14 cellular contexts compared by ENCODE assay signal in genomic region chr15:92616621-92617179, GRCh38. TPM values are rescaled to one million over a fixed set of nuclear protein-coding genes. Genes with fewer than 3 reads are reported as not detected.
DNase-seq lines count a peak whose midpoint lies in the region; ATAC-seq and TF ChIP-seq lines count a peak whose summit lies in the region.
"Had no signal": no experiment of that assay in that cellular context is flagged by ENCODE, and none has a peak within 500 bp of the region (broad histone marks: within the 10 kb centered on the region; RNA-seq: fewer than 3 reads in every experiment).

No MANE protein-coding gene starts in this region.

- no peak overlapping the region for H3K4me3 Mint-ChIP-seq in natural killer cell
- H3K4me3 Mint-ChIP-seq: naive B cell, T-cell had no signal

- no peak overlapping the region for H2AFZ ChIP-seq in neuronal stem cell (ENCODE audit: low read length)

- CTCF ChIA-PET in A673 (lab: Charles Lee) = no interaction called here

- no peak overlapping the region for H3K4me3 ChIP-seq in left ventricle myocardium inferior
- H3K4me3 ChIP-seq in fibroblast of mammary gland (ENCODE audit: control insufficient read depth, low read depth, low read length) = no peak overlapping the region
- H3K4me3 ChIP-seq in neuronal stem cell (ENCODE audit: low read length in 2 of 2) = no peak overlapping the region
- H3K4me3 ChIP-seq in upper lobe of right lung = no peak overlapping the region
- H3K4me3 ChIP-seq in A673 (ENCODE audit: low read depth, low read length, poor library complexity, severe bottlenecking) = no peak overlapping the region
- H3K4me3 ChIP-seq: HAP-1 had no signal

- H3K4me2 ChIP-seq in neuronal stem cell (ENCODE audit: insufficient read depth, low read length, poor library complexity, severe bottlenecking) = no peak overlapping the region

- H2BK15ac ChIP-seq in neuronal stem cell (ENCODE audit: low read length) = no peak overlapping the region

- no peak overlapping the region for H4K91ac ChIP-seq in neuronal stem cell (ENCODE audit: low read depth, low read length, poor library complexity)

- no CpG with 5 or more reads among the region's 18 CpGs for WGBS in neuronal stem cell (ENCODE audit: extremely low coverage in 2 of 2, insufficient read length in 2 of 2, insufficient replicate concordance in 1 of 2), 2 donors

- ATAC-seq in upper lobe of right lung (no peak), natural killer cell (no peak)
- ATAC-seq: T-cell had no signal

- no peak overlapping the region for H2BK120ac ChIP-seq in neuronal stem cell (ENCODE audit: low read depth, low read length)

- POLR2A ChIA-PET in A673 (lab: Charles Lee; ENCODE audit: low non-redundant PET) = no interaction called here

- no peaks in the 10 kb centered on the region for H3K9me3 Mint-ChIP-seq in natural killer cell
- H3K9me3 Mint-ChIP-seq: T-cell had no signal

- no peak overlapping the region for H2AK5ac ChIP-seq in neuronal stem cell (ENCODE audit: low read depth, low read length)

- DNase-seq in left ventricle myocardium inferior (no peak), cardiac septum (ENCODE audit: low spot score) (no peak), fibroblast of mammary gland (ENCODE audit: low read depth) (peak; percentile 61), neuronal stem cell (ENCODE audit: low spot score) (no peak), upper lobe of right lung (peak; percentile 57), A673 (ENCODE audit: low spot score) (no peak), natural killer cell (no peak), Kasumi-1 (lab: John Stamatoyannopoulos, UW) (no peak)
- DNase-seq: activated CD4-positive, alpha-beta T cell treated with anti-CD3 and anti-CD28 coated beads for 1 hour; cortex of kidney; naive B cell; T-cell had no signal

- H3K79me1 ChIP-seq in neuronal stem cell (ENCODE audit: low read depth, low read length) = no peaks in the 10 kb centered on the region

- H3K27ac ChIP-seq in left ventricle myocardium inferior (replicated peaks) (peak overlapping the region; percentile 79), neuronal stem cell (replicated peaks; ENCODE audit: low read length) (no peak overlapping the region), upper lobe of right lung (peak overlapping the region; percentile 45), A673 (ENCODE audit: low read depth, low read length, poor library complexity, severe bottlenecking) (no peak overlapping the region)
- H3K27ac ChIP-seq: thoracic aorta had no signal

- H3K27me3 Mint-ChIP-seq in natural killer cell (ENCODE audit: low read depth in 2 of 2) = peaks cover 0 to 8% of the 10 kb centered on the region in 2 donors
- H3K27me3 Mint-ChIP-seq: naive B cell, T-cell had no signal

- no peak overlapping the region for H3K27ac Mint-ChIP-seq in natural killer cell
- H3K27ac Mint-ChIP-seq: naive B cell, T-cell had no signal

- no peak overlapping the region for H4K8ac ChIP-seq in neuronal stem cell (ENCODE audit: low read depth, low read length)

- TF ChIP-seq CTCF in left ventricle myocardium inferior (IDR thresholded peaks at IDR 0.05; ENCODE audit: borderline replicate concordance) = no peak
- TF ChIP-seq CTCF in fibroblast of mammary gland (conservative IDR thresholded peaks at IDR 0.05; ENCODE audit: control insufficient read depth, insufficient read depth, low read depth, low read length) = no peak
- TF ChIP-seq CTCF in upper lobe of right lung (IDR thresholded peaks at IDR 0.05) = no peak
- no peak for TF ChIP-seq CTCF in A673 (conservative IDR thresholded peaks at IDR 0.05; ENCODE audit: low read depth, low read length)
- TF ChIP-seq CTCF in natural killer cell (IDR thresholded peaks at IDR 0.05) = no peak

- no TSS peak for BruUV-seq in A673 (replicated peaks; lab: Mats Ljungman, UMichigan)

- H2BK12ac ChIP-seq in neuronal stem cell (ENCODE audit: low read length) = no peak overlapping the region

- no peaks in the 10 kb centered on the region for H3K36me3 ChIP-seq in left ventricle myocardium inferior
- no peaks in the 10 kb centered on the region for H3K36me3 ChIP-seq in neuronal stem cell (replicated peaks in 1 of 2; ENCODE audit: control insufficient read depth in 2 of 2, insufficient read depth in 2 of 2, low read length in 2 of 2)
- no peaks in the 10 kb centered on the region for H3K36me3 ChIP-seq in upper lobe of right lung
- no peaks in the 10 kb centered on the region for H3K36me3 ChIP-seq in A673 (ENCODE audit: insufficient read depth, low read length, poor library complexity, severe bottlenecking)
- H3K36me3 ChIP-seq: HAP-1, thoracic aorta had no signal

- H3K9me3 ChIP-seq in left ventricle myocardium inferior (replicated peaks) (no peaks in the 10 kb centered on the region), neuronal stem cell (replicated peaks in 1 of 2; ENCODE audit: control insufficient read depth in 2 of 2, insufficient read depth in 1 of 2, low read depth in 1 of 2, low read length in 2 of 2) (no peaks in the 10 kb centered on the region), upper lobe of right lung (no peaks in the 10 kb centered on the region), A673 (ENCODE audit: low read depth, low read length, poor library complexity, severe bottlenecking) (no peaks in the 10 kb centered on the region)
- H3K9me3 ChIP-seq: HAP-1, thoracic aorta had no signal

- H2BK5ac ChIP-seq in neuronal stem cell (ENCODE audit: low read length) = no peak overlapping the region

- no peaks in the 10 kb centered on the region for H3K4me1 Mint-ChIP-seq in natural killer cell
- H3K4me1 Mint-ChIP-seq: naive B cell, T-cell had no signal

- H3K23ac ChIP-seq in neuronal stem cell (ENCODE audit: low read depth, low read length, poor library complexity) = no peak overlapping the region

- H3K27me3 ChIP-seq in left ventricle myocardium inferior (ENCODE audit: low read depth) (no peaks in the 10 kb centered on the region), neuronal stem cell (ENCODE audit: control insufficient read depth in 3 of 3, insufficient read depth in 3 of 3, low read depth in 1 of 3, low read length in 3 of 3) (no peaks in the 10 kb centered on the region), upper lobe of right lung (no peaks in the 10 kb centered on the region), A673 (replicated peaks; ENCODE audit: insufficient read depth, low read depth, low read length, poor library complexity) (no peaks in the 10 kb centered on the region)

- no peak overlapping the region for H3K4ac ChIP-seq in neuronal stem cell (ENCODE audit: low read length)

- H3K4me1 ChIP-seq in left ventricle myocardium inferior = peaks cover 42% of the 10 kb centered on the region
- peaks cover 2 to 12% of the 10 kb centered on the region in 2 donors for H3K4me1 ChIP-seq in neuronal stem cell (ENCODE audit: control insufficient read depth in 2 of 2, insufficient read depth in 1 of 2, low read depth in 1 of 2, low read length in 2 of 2)
- H3K4me1 ChIP-seq in upper lobe of right lung = peaks cover 10% of the 10 kb centered on the region
- H3K4me1 ChIP-seq in A673 (ENCODE audit: insufficient read depth, low read length, poor library complexity, severe bottlenecking) = no peaks in the 10 kb centered on the region
- H3K4me1 ChIP-seq: HAP-1 had no signal

- intact Hi-C loops in left ventricle myocardium inferior (cut with micrococcal nuclease) (no loop called here), cardiac septum (cut with DNase I) (loop anchor here (5.0 kb wide), 2 partner anchors 46 to 94 kb away; no protein-coding TSS in a partner anchor), upper lobe of right lung (cut with DNase I) (no loop called here), A673 (cut with micrococcal nuclease; ENCODE audit: unreplicated experiment) (no loop called here), natural killer cell (cut with micrococcal nuclease) (no loop called here)

- H3K18ac ChIP-seq in neuronal stem cell (ENCODE audit: low read length) = peak overlapping the region; percentile 3

- H3K9ac ChIP-seq in neuronal stem cell (ENCODE audit: low read depth, low read length, poor library complexity) = no peak overlapping the region

- H3K14ac ChIP-seq in neuronal stem cell (ENCODE audit: low read length) = no peak overlapping the region

- no peaks in the 10 kb centered on the region for H3K36me3 Mint-ChIP-seq in natural killer cell
- H3K36me3 Mint-ChIP-seq: naive B cell, T-cell had no signal

RNA-seq across cellular contexts. Expression of gene FAM174B, which starts 38.9 kb away (rescaled TPM):
- total RNA-seq in left ventricle myocardium inferior (17.1 TPM), cardiac septum (6.5 TPM), upper lobe of right lung (62.9 TPM), A673 (2021) (2.7 and 3.7 TPM in 2 replicates), natural killer cell (1 to 10 TPM in 1 of 3 donors, under 1 TPM in 2; 0.68 to 2.6 (median 0.88) TPM)
- polyA plus RNA-seq in neuronal stem cell (2013, experiment 1 of 2) = 5.8 TPM
- polyA plus RNA-seq in neuronal stem cell (2013, experiment 2 of 2) = 5.7 TPM

Comparison
In these comparisons a context has a peak if more than half of its experiments do, and no peak if none do; other contexts are left out.
1. DNase-seq: peak in fibroblast of mammary gland (single experiment) and upper lobe of right lung (single experiment); none in left ventricle myocardium inferior (single experiment), cardiac septum (single experiment), neuronal stem cell (single experiment), A673 (single experiment), natural killer cell (single experiment) and Kasumi-1 (0 of 2).
2. H3K27ac ChIP-seq: peak in left ventricle myocardium inferior (single experiment) and upper lobe of right lung (single experiment); none in neuronal stem cell (single experiment) and A673 (single experiment).